ENCODE assay signal across 19 cellular contexts in genomic region chr10:78774614-78774998, GRCh38.
DNase-seq lines count a peak whose midpoint lies in the region; TF ChIP-seq lines count a peak whose summit lies in the region.
"Had no signal": no experiment of that assay in that cellular context is flagged by ENCODE, and none has a peak within 500 bp of the region (broad histone marks: within the 10 kb centered on the region; RNA-seq: fewer than 3 reads in every experiment).

No MANE protein-coding gene starts in this region.

- no peak for TF ChIP-seq POLR2A in transverse colon (IDR thresholded peaks at IDR 0.05)

- no peaks in the 10 kb centered on the region for H3K79me2 ChIP-seq in SK-N-SH (ENCODE audit: insufficient read depth)

- no peaks in the 10 kb centered on the region for H3F3A ChIP-seq in SK-N-SH (replicated peaks; ENCODE audit: insufficient read depth)

- intact Hi-C loops in transverse colon (cut with DNase I; ENCODE audit: low total_unique reads), result loop anchor here (10.0 kb wide), 1 partner anchor 290 kb away; the partner anchor contains the start of gene ZMIZ1

- no peak overlapping the region for H3K4me2 ChIP-seq in SK-N-SH

- POLR2A ChIA-PET in SK-N-SH (lab: Yijun Ruan, JAX), result no interaction called here

- no peaks in the 10 kb centered on the region for H3K9me2 ChIP-seq in SK-N-SH

- no peaks in the 10 kb centered on the region for H4K20me1 ChIP-seq in SK-N-SH (ENCODE audit: insufficient read depth)

- no peak overlapping the region for H3K4me3 Mint-ChIP-seq in osteocyte (ENCODE audit: unreplicated experiment)
- H3K4me3 Mint-ChIP-seq: activated CD4-positive, alpha-beta T cell treated with anti-CD3 and anti-CD28 coated beads, Interleukin-2, amount 10 ng/mL, durations not matched to agents 24 days and 14 days; activated T-cell treated with anti-CD3 and anti-CD28 coated beads, Interleukin-2, amount 50 U/mL, for 4 hours; CD8-positive, alpha-beta T cell; H9 had no signal

- TF ChIP-seq EP300 in transverse colon (IDR thresholded peaks at IDR 0.05; ENCODE audit: low read depth) (no peak), SK-N-SH (IDR thresholded peaks at IDR 0.05; ENCODE audit: borderline replicate concordance in 1 of 2, low read depth in 1 of 2, low read length in 1 of 2) (no peak)

- CTCF ChIA-PET in SK-N-SH (lab: Yijun Ruan, JAX), result interaction anchor here (0.6 to 1.9 kb wide), 3 partner anchors 29 to 115 kb away, joined by 4 to 6 read pairs (median 4); no protein-coding TSS in a partner anchor

- no peaks in the 10 kb centered on the region for H3K27me3 ChIP-seq in right atrium auricular region
- H3K27me3 ChIP-seq in transverse colon, result no peaks in the 10 kb centered on the region
- H3K27me3 ChIP-seq in SK-N-SH (ENCODE audit: insufficient read depth), result no peaks in the 10 kb centered on the region
- H3K27me3 ChIP-seq: adrenal gland, heart left ventricle, neutrophil had no signal

- H3K9me3 Mint-ChIP-seq in osteocyte (ENCODE audit: unreplicated experiment), result no peaks in the 10 kb centered on the region
- H3K9me3 Mint-ChIP-seq: activated CD4-positive, alpha-beta T cell treated with anti-CD3 and anti-CD28 coated beads, Interleukin-2, amount 10 ng/mL, durations not matched to agents 24 days and 14 days; activated T-cell treated with anti-CD3 and anti-CD28 coated beads, Interleukin-2, amount 50 U/mL, for 4 hours; CD8-positive, alpha-beta T cell; H9 had no signal

- WGBS in transverse colon (ENCODE audit: low coverage in 1 of 2), 2 donors, result 69 to 75% methylated on average over 3 to 6 of the region's 6 CpGs
- WGBS in SK-N-SH (ENCODE audit: low lambda C conversion rate), result 91% methylated on average over 6 of the region's 6 CpGs

- no peaks in the 10 kb centered on the region for H3K27me3 Mint-ChIP-seq in osteocyte (ENCODE audit: unreplicated experiment)
- H3K27me3 Mint-ChIP-seq: activated CD4-positive, alpha-beta T cell treated with anti-CD3 and anti-CD28 coated beads, Interleukin-2, amount 10 ng/mL, durations not matched to agents 24 days and 14 days had no signal

- no peaks in the 10 kb centered on the region for H3K9me3 ChIP-seq in right atrium auricular region
- H3K9me3 ChIP-seq in transverse colon, result no peaks in the 10 kb centered on the region
- H3K9me3 ChIP-seq in SK-N-SH, result no peaks in the 10 kb centered on the region
- H3K9me3 ChIP-seq: adrenal gland, heart left ventricle, neutrophil had no signal

- peak overlapping the region; percentile 79 for H3K27ac Mint-ChIP-seq in osteocyte (ENCODE audit: unreplicated experiment)
- H3K27ac Mint-ChIP-seq: activated CD4-positive, alpha-beta T cell treated with anti-CD3 and anti-CD28 coated beads, Interleukin-2, amount 10 ng/mL, durations not matched to agents 24 days and 14 days; CD8-positive, alpha-beta T cell had no signal

- H3K36me3 Mint-ChIP-seq in osteocyte (ENCODE audit: unreplicated experiment), result no peaks in the 10 kb centered on the region
- H3K36me3 Mint-ChIP-seq: CD8-positive, alpha-beta T cell had no signal

- in situ Hi-C loops in transverse colon (cut with MboI; ENCODE audit: low pct_ligation_motif_present in 1 of 4, low pct_unique_long_range_greater_than_20kb in 1 of 4, low sequenced_read_pairs in 3 of 4) (no loop called here), G401 (cut with HindIII; ENCODE audit: low sequenced_read_pairs) (no loop called here)

- TF ChIP-seq CTCF in right atrium auricular region (IDR thresholded peaks at IDR 0.05), result no peak
- no peak for TF ChIP-seq CTCF in osteocyte (IDR thresholded peaks at IDR 0.05)
- no peak for TF ChIP-seq CTCF in transverse colon (IDR thresholded peaks at IDR 0.05)
- TF ChIP-seq CTCF in SK-N-SH (IDR thresholded peaks at IDR 0.05), result no peak

- H3K9ac ChIP-seq in SK-N-SH, result no peak overlapping the region

- no peak for TF ChIP-seq RAD21 in SK-N-SH (IDR thresholded peaks at IDR 0.05; ENCODE audit: low read length)

- H3K4me1 ChIP-seq in right atrium auricular region (peaks cover 0 to 40% of the 10 kb centered on the region in 2 donors), transverse colon (peaks cover 7 to 31% (median 16%) of the 10 kb centered on the region in 4 donors), SK-N-SH (ENCODE audit: control insufficient read depth in 1 of 2, insufficient read depth in 2 of 2, low read depth in 1 of 2, low read length in 1 of 2) (peaks cover 14 to 51% of the 10 kb centered on the region in 2 experiments; a peak in 3 of 4 replicates)

- H3K4me1 Mint-ChIP-seq in osteocyte (ENCODE audit: unreplicated experiment), result peaks cover 54% of the 10 kb centered on the region
- H3K4me1 Mint-ChIP-seq: activated CD4-positive, alpha-beta T cell treated with anti-CD3 and anti-CD28 coated beads, Interleukin-2, amount 10 ng/mL, durations not matched to agents 24 days and 14 days had no signal

- H3K27ac ChIP-seq in right atrium auricular region (peak overlapping the region; percentile 42 to 52), transverse colon (peak overlapping the region; percentile 21 to 68 (median 46)), SK-N-SH (ENCODE audit: low read depth in 2 of 2, low read length in 1 of 2) (no peak overlapping the region)
- H3K27ac ChIP-seq: neutrophil had no signal

- H3K4me3 ChIP-seq in right atrium auricular region (no peak overlapping the region), transverse colon (no peak overlapping the region), SK-N-SH (ENCODE audit: low read depth in 2 of 2, low read length in 1 of 2) (no peak overlapping the region)
- H3K4me3 ChIP-seq: adrenal gland, heart left ventricle had no signal

- H3K36me3 ChIP-seq in right atrium auricular region (no peaks in the 10 kb centered on the region), transverse colon (no peaks in the 10 kb centered on the region), SK-N-SH (replicated peaks in 1 of 2; ENCODE audit: control insufficient read depth in 1 of 2, insufficient read depth in 2 of 2, low read length in 1 of 2) (no peaks in the 10 kb centered on the region)
- H3K36me3 ChIP-seq: adrenal gland, heart left ventricle, neutrophil had no signal

- peak; percentile 42 for DNase-seq in activated CD8-positive, alpha-beta memory T cell treated with anti-CD3 and anti-CD28 coated beads for 24 hours
- no peak for DNase-seq in activated CD8-positive, alpha-beta memory T cell treated with anti-CD3 and anti-CD28 coated beads, Interleukin-2, amount 50 U/mL, for 48 hours
- DNase-seq in right atrium auricular region (ENCODE audit: low spot score) (no peak), osteocyte (ENCODE audit: extremely low spot score, unreplicated experiment) (no peak), transverse colon (no peak), G401 (ENCODE audit: low spot score) (no peak), NCI-H2081 (lab: John Stamatoyannopoulos, UW) (no peak), SK-N-SH (no peak)
- DNase-seq: ACHN; activated CD4-positive, alpha-beta T cell treated with anti-CD3 and anti-CD28 coated beads, Interleukin-2, amount 10 ng/mL, durations not matched to agents 24 days and 14 days; activated T-cell treated with anti-CD3 and anti-CD28 coated beads, Interleukin-2, amount 50 U/mL, for 4 hours; CD8-positive, alpha-beta T cell; erythroblast; H9; MV-4-11; NCI-H2171 had no signal

- H2AFZ ChIP-seq in SK-N-SH (ENCODE audit: low read depth), result no peak overlapping the region

TF ChIP-seq in SK-N-SH, 30 proteins besides CTCF, POLR2A, EP300 and RAD21 (continues in another document):
- TF ChIP-seq EZH2phosphoT487 (IDR thresholded peaks at IDR 0.05; ENCODE audit: borderline replicate concordance, low read depth), result no peak
- no peak for TF ChIP-seq SIN3A (IDR thresholded peaks at IDR 0.05; ENCODE audit: borderline replicate concordance, low read depth, low read length)
- no peak for TF ChIP-seq MEF2A (IDR thresholded peaks at IDR 0.05; ENCODE audit: borderline replicate concordance, low read depth)
- TF ChIP-seq USF1 (IDR thresholded peaks at IDR 0.05; ENCODE audit: borderline replicate concordance, low read depth), result no peak
- TF ChIP-seq GABPA (IDR thresholded peaks at IDR 0.05; ENCODE audit: low read depth), result no peak
- no peak for TF ChIP-seq CHD2 (IDR thresholded peaks at IDR 0.05; ENCODE audit: low read length, partially characterized antibody)
- no peak for TF ChIP-seq POLR2AphosphoS5 (IDR thresholded peaks at IDR 0.05; ENCODE audit: low read depth, low read length)
- no peak for TF ChIP-seq JUND (IDR thresholded peaks at IDR 0.05)
- no peak for TF ChIP-seq NRF1 (IDR thresholded peaks at IDR 0.05; ENCODE audit: low read depth, low read length)
- TF ChIP-seq PBX3 (IDR thresholded peaks at IDR 0.05), result no peak
- TF ChIP-seq MXI1 (IDR thresholded peaks at IDR 0.05; ENCODE audit: low read depth, low read length), result no peak
- no peak for TF ChIP-seq NFIC (IDR thresholded peaks at IDR 0.05; ENCODE audit: borderline replicate concordance)
- TF ChIP-seq FOXM1 (IDR thresholded peaks at IDR 0.05; ENCODE audit: low read depth), result no peak
- TF ChIP-seq RXRA (IDR thresholded peaks at IDR 0.05; ENCODE audit: borderline replicate concordance, low read depth), result no peak
- no peak for TF ChIP-seq IRF3 (IDR thresholded peaks at IDR 0.05; ENCODE audit: low read depth, low read length)
- no peak for TF ChIP-seq RFX5 (IDR thresholded peaks at IDR 0.05; ENCODE audit: low read length)

Comparison
In these comparisons a context has a peak if more than half of its experiments do, and no peak if none do; other contexts are left out.
1. H3K27ac ChIP-seq: peak in right atrium auricular region (2 of 2) and transverse colon (4 of 4); none in SK-N-SH (0 of 2).